Comparison of ENCODE assay signal across 1 cellular context in the genomic region with DNA sequence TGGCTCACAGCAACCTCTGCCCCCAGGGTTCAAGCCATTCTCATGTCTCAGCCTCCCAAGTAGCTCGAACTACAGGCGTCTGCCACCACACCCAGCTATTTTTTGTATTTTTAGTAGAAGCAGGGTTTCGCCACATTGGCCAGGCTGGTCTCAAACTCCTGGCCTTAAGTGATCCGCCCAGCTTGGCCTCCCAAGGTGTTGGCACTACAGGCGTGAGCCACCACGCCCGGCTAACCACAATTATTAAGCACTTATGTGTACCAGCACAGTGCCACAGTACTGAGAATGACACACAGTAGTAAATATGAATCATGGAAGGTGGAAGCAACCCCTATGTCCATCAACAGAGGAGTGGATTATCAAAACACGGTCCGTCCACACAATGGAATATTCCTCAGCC.
TF ChIP-seq lines count a peak whose summit lies in the region.

No MANE protein-coding gene starts in this region.

TF ChIP-seq in H1, 55 proteins besides CTCF, POLR2A, EP300 and RAD21:
- TF ChIP-seq TCF12 (IDR thresholded peaks at IDR 0.05; ENCODE audit: low read depth, low read length), result no peak
- TF ChIP-seq KDM5A (IDR thresholded peaks at IDR 0.05; ENCODE audit: low read length), result no peak
- TF ChIP-seq SIRT6 (IDR thresholded peaks at IDR 0.05; ENCODE audit: low read length), result no peak
- no peak for TF ChIP-seq HDAC6 (IDR thresholded peaks at IDR 0.05; ENCODE audit: low read depth, low read length)
- no peak for TF ChIP-seq CBX5 (IDR thresholded peaks at IDR 0.05; ENCODE audit: low read depth, low read length)
- no peak for TF ChIP-seq ZNF274 (IDR thresholded peaks at IDR 0.05; ENCODE audit: borderline replicate concordance, extremely low read depth, low read length)
- no peak for TF ChIP-seq HDAC2 (IDR thresholded peaks at IDR 0.05; ENCODE audit: borderline replicate concordance in 1 of 2, low read depth in 2 of 2, low read length in 2 of 2)
- no peak for TF ChIP-seq KDM4A (IDR thresholded peaks at IDR 0.05; ENCODE audit: low read depth, low read length, severe bottlenecking)
- TF ChIP-seq CREB1 (IDR thresholded peaks at IDR 0.05), result no peak
- no peak for TF ChIP-seq EZH2 (IDR thresholded peaks at IDR 0.05; ENCODE audit: low read depth, low read length, severe bottlenecking)
